ENCODE assay signal across 1 cellular context in the genomic region with DNA sequence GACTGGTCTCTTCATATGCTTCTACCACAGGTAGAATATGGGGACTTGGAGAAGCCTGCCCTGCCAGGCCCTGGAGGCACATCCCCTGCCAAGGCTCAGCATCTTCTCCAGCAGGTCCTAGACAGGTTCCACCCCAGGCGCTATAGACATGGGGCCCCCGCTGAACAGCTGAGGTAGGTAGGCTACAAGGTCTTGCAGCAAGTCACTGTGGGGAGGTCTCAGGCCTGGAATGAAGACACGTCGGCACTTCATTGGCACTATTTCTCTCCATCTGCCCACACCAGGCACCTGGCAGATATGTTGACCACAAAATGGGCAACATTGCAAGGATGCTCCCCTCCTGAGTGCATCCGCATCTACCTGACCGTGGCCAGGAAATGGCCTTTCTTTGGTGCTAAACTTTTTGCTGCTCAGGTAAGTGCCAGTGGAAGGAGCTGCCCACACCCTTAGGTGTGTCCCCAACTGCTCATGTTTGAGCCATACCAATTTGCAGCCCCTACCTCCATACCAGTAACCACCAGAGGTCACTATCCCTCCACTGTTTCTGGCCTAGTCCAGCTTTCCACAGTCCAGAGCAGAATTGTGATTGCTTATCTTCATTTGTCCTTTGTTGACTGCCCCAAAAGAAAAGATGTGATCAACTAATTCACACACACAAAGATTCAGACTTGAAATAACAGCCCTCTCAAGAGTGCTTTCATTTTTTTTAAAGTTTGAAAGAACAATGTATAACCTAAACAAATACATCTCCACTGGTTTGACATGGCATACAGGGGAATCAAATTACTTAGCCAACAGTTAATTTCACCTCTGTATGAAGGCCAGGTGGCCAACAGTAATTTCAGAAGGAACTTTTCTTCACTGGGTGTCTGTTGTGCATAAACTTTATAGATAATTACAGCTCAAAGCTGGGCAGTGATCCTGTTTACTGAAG.
TF ChIP-seq lines count a peak whose summit lies in the region.

No MANE protein-coding gene starts in this region.

TF ChIP-seq in HCT116, 20 proteins besides CTCF, POLR2A, EP300 and RAD21:
- TF ChIP-seq SIN3A (IDR thresholded peaks at IDR 0.05; ENCODE audit: low read depth) (no peak), REST (IDR thresholded peaks at IDR 0.05; ENCODE audit: low read depth) (no peak)
